8 cellular contexts compared by ENCODE assay signal in the genomic region with DNA sequence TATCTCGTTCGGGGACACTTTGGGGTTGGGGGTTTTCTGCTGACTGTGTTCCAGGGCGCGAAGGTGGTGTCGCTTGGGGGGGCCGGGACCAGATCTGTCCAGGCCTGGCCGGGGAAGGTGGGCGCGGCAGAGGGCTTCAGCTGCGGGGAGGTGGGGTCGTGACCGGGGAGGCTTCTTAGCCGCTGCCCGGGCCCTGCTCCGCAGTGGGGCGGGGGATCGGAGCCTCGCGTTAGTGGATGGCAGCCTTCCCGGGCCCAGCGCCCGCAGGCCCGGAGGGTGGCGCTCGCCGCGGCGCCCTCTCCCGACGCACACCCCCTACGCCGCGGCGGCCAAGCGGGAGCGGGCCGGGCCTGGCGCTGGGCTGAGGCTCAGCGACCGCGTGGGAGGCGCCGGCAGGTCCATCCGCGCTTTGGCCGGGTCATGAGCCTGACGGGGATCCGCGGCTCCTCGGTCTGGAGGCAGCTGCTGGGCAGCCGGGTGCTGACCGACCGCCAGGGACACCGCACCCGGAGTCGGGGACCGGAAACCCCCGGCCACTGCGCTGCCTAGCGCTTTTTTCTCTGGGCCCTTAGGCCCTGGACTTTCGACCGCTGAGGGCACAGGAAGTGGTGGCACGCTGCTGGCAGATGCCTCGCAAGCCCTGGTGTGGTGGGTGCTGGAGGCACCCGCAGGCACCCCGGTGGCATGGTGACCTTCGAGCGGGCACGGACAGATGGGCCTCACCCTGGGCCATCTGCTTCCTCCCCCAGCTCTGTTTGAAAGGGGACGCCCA. TPM values are rescaled to one million over a fixed set of nuclear protein-coding genes. Genes with fewer than 3 reads are reported as not detected.
DNase-seq lines count a peak whose midpoint lies in the region; ATAC-seq and TF ChIP-seq lines count a peak whose summit lies in the region.

No MANE protein-coding gene starts in this region.

- intact Hi-C loops in CD4-positive, alpha-beta T cell (cut with DNase I, micrococcal nuclease) = loop anchor here in 1 of 2 experiments (2.0 to 10.0 kb wide), 3 partner anchors 23 to 1253 kb away; a partner anchor contains a TSS
- intact Hi-C loops in head of caudate nucleus (cut with DNase I) = no loop called here

- H3K27me3 Mint-ChIP-seq in CD4-positive, alpha-beta T cell = peaks cover 8% of the 10 kb centered on the region

- POLR2A ChIA-PET in CD4-positive, alpha-beta T cell (lab: Charles Lee) = interaction anchor here (1.0 to 1.8 kb wide), 3 partner anchors 19 to 74 kb away, joined by 3 to 6 read pairs (median 4); a partner anchor contains a TSS

- no peak for TF ChIP-seq CTCF in CD4-positive, alpha-beta T cell (IDR thresholded peaks at IDR 0.05)

- no peaks in the 10 kb centered on the region for H3K9me3 Mint-ChIP-seq in CD4-positive, alpha-beta T cell

- H3K27ac Mint-ChIP-seq in CD4-positive, alpha-beta T cell = peak overlapping the region; percentile 86

- H3K4me3 Mint-ChIP-seq in CD4-positive, alpha-beta T cell = peak overlapping the region; percentile 90

- H3K36me3 Mint-ChIP-seq in CD4-positive, alpha-beta T cell (ENCODE audit: low read depth) = peaks cover 20% of the 10 kb centered on the region

- H3K27me3 ChIP-seq in CD4-positive, alpha-beta T cell (ENCODE audit: control insufficient read depth, insufficient read depth, low read length) = no peaks in the 10 kb centered on the region

- CTCF ChIA-PET in CD4-positive, alpha-beta T cell (lab: Charles Lee) = interaction anchor here (1.2 kb wide), 1 partner anchor 36 kb away, joined by 3 read pairs; no protein-coding TSS in a partner anchor

- no peak overlapping the region for H3K27ac ChIP-seq in CD4-positive, alpha-beta T cell (ENCODE audit: low read depth, low read length)

- H3K4me1 Mint-ChIP-seq in CD4-positive, alpha-beta T cell (ENCODE audit: low read depth) = peaks cover 53% of the 10 kb centered on the region

- peak in 3 of 10 experiments; percentile 22 to 43 (median 26) for DNase-seq in CD4-positive, alpha-beta T cell
- peak; percentile 46 for DNase-seq in NCI-H524 treated with DMSO at 0.1 percent for 48 hours (lab: John Stamatoyannopoulos, UW)
- peak; percentile 48 for DNase-seq in activated naive CD4-positive, alpha-beta T cell treated with anti-CD3 and anti-CD28 coated beads, Interleukin-2, amount 50 U/mL, for 16 hours
- peak in 41 of 42 donors; percentile 40 to 86 (median 72) for DNase-seq in head of caudate nucleus
- DNase-seq in occipital lobe (lab: John Stamatoyannopoulos, UW) = peak; percentile 51
- no peak for DNase-seq in inferior parietal cortex (ENCODE audit: extremely low spot score)

- no peaks in the 10 kb centered on the region for H3K9me3 ChIP-seq in CD4-positive, alpha-beta T cell (ENCODE audit: control insufficient read depth, low read length)

- ATAC-seq in CD4-positive, alpha-beta T cell (ENCODE audit: poor library complexity) = peak; percentile 9
- ATAC-seq in GM19324 (IDR thresholded peaks at IDR 0.05; ENCODE audit: low FRiP score, unreplicated experiment) (peak; percentile 27), GM19351 (IDR thresholded peaks at IDR 0.05; ENCODE audit: unreplicated experiment) (no peak)

RNA-seq across cellular contexts. Expression of a gene that starts 1.2 kb away (rescaled TPM):
- total RNA-seq in CD4-positive, alpha-beta T cell = 10 to 100 TPM; 43.2 to 44.6 TPM
- 85.6 TPM for total RNA-seq in occipital lobe

RNA-seq across cellular contexts. Expression of a gene that starts 4.1 kb away (rescaled TPM):
- 10 to 100 TPM; 44.5 to 46.6 TPM for total RNA-seq in CD4-positive, alpha-beta T cell
- total RNA-seq in occipital lobe = 9.7 TPM

RNA-seq across cellular contexts. Expression of a gene that starts 6.8 kb away (rescaled TPM):
- total RNA-seq in CD4-positive, alpha-beta T cell = 10 to 100 TPM; 82.2 to 84.2 TPM
- total RNA-seq in occipital lobe = 30.7 TPM

RNA-seq across cellular contexts. Expression of a gene that starts 28.0 kb away (rescaled TPM):
- total RNA-seq in CD4-positive, alpha-beta T cell = 10 to 100 TPM; 27.1 to 31.4 TPM
- 13.7 TPM for total RNA-seq in occipital lobe

RNA-seq across cellular contexts. Expression of a gene that starts 29.7 kb away (rescaled TPM):
- total RNA-seq in CD4-positive, alpha-beta T cell = 1 to 10 TPM; 3.1 to 3.5 TPM
- 37.3 TPM for total RNA-seq in occipital lobe
